In the genomic region with DNA sequence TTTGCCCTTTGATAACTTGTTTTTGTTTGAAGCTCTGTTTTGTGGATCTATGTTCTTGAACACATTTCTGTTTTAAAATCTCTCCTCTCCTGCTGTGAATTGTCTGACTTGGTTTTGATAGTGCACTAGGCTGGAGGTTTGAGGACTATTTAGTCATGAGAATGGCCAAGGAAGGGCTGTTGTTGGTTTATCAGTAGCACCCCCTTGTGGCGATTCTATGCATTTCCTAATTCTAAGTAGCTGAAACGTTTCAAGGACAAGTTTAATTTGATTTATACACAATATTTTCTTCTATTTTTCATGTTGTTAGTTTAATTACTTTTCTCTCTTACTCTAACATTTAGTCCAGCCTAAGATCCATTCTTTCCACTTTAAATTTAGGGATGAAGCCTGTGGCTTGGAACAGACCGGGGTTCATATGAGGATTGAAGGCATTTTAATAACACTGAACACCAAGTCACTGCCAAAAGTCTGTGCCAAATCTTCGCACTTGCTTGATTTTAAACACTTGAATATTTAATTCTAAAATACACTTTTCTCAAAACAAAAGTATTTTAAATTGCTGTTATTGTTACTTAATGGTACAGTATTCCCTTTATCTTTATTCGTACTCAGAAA, we compare ENCODE assay signal across 1 cellular context.
TF ChIP-seq lines count a peak whose summit lies in the region.

No MANE protein-coding gene starts in this region.

TF ChIP-seq in HepG2, 621 proteins besides CTCF, POLR2A, EP300 and RAD21 (continued from another document):
- 0 out of 2 replicates have a peak, but pooled peaks have one; percentile 19 for TF ChIP-seq ARID3A (IDR thresholded peaks at IDR 0.05; ENCODE audit: low read depth, low read length)
- TF ChIP-seq PCBP2 (optimal IDR thresholded peaks at IDR 0.05; ENCODE audit: low read depth, low read length, poor library complexity, severe bottlenecking), result no peak
- TF ChIP-seq STAG1 (CRISPR knock-in tag; IDR thresholded peaks at IDR 0.05), result peak; percentile 90
- TF ChIP-seq DMAP1 (CRISPR knock-in tag; IDR thresholded peaks at IDR 0.05), result no peak
